8 cellular contexts compared by ENCODE assay signal in genomic region chr16:89564476-89565255, GRCh38. TPM values are rescaled to one million over a fixed set of nuclear protein-coding genes. Genes with fewer than 3 reads are reported as not detected.
DNase-seq lines count a peak whose midpoint lies in the region; TF ChIP-seq lines count a peak whose summit lies in the region.

No MANE protein-coding gene starts in this region.

- H4K20me1 ChIP-seq in OCI-LY7 (ENCODE audit: insufficient read depth, low read length) = peaks cover 33% of the 10 kb centered on the region

- H3K79me2 ChIP-seq in OCI-LY7 (ENCODE audit: insufficient read depth, low read depth, low read length) = peaks cover 36% of the 10 kb centered on the region

- H3K4me1 Mint-ChIP-seq in brain (peaks cover 47% of the 10 kb centered on the region), progenitor cell of endocrine pancreas (ENCODE audit: low read depth) (peaks cover 31% of the 10 kb centered on the region)

- CTCF ChIA-PET in OCI-LY7 (lab: Charles Lee; ENCODE audit: unreplicated experiment) = no interaction called here

- DNase-seq in NCI-H2107 treated with DMSO at 0.1 percent for 48 hours (lab: John Stamatoyannopoulos, UW; ENCODE audit: unreplicated experiment) (peak; percentile 37), NCI-H2107 (lab: John Stamatoyannopoulos, UW) (no peak), OCI-LY7 (ENCODE audit: low spot score) (peak; percentile 41), progenitor cell of endocrine pancreas (ENCODE audit: low spot score, unreplicated experiment) (no peak), NCI-H748 (lab: John Stamatoyannopoulos, UW; ENCODE audit: unreplicated experiment) (no peak), NCI-H2029 (lab: John Stamatoyannopoulos, UW) (no peak), NCI-H1930 (lab: John Stamatoyannopoulos, UW) (no peak)

- H3K4me2 ChIP-seq in OCI-LY7 (ENCODE audit: low read length) = peak overlapping the region; percentile 85

- H3K4me1 ChIP-seq in OCI-LY7 (ENCODE audit: insufficient read depth, low read length, poor library complexity, severe bottlenecking) = peaks cover 46% of the 10 kb centered on the region

- H3K4me3 Mint-ChIP-seq in brain (peak overlapping the region in 4 of 5 experiments; percentile 31 to 84 (median 45)), progenitor cell of endocrine pancreas (ENCODE audit: low read depth) (no peak overlapping the region)

- intact Hi-C loops in OCI-LY7 (cut with micrococcal nuclease; ENCODE audit: unreplicated experiment) = loop anchor here (5.0 kb wide), 2 partner anchors 77 to 93 kb away; partner anchors contain the start of genes CHMP1A and SPATA33

- TF ChIP-seq CTCF in OCI-LY7 (conservative IDR thresholded peaks at IDR 0.05; ENCODE audit: low read length) = no peak
- no peak for TF ChIP-seq CTCF in brain (conservative IDR thresholded peaks at IDR 0.05)
- no peak for TF ChIP-seq CTCF in progenitor cell of endocrine pancreas (IDR thresholded peaks at IDR 0.05; ENCODE audit: unreplicated experiment)

- BruUV-seq in OCI-LY7 (replicated peaks; lab: Mats Ljungman, UMichigan) = no TSS peak

- no peak overlapping the region for H2AFZ ChIP-seq in OCI-LY7 (ENCODE audit: low read length)

- H3K27ac Mint-ChIP-seq in brain = peak overlapping the region in 4 of 5 experiments; percentile 38 to 80 (median 70)
- H3K27ac Mint-ChIP-seq in progenitor cell of endocrine pancreas = peak overlapping the region; percentile 64

- H3K36me3 ChIP-seq in OCI-LY7 (ENCODE audit: insufficient read depth, low read length) = peaks cover 50% of the 10 kb centered on the region

- H3K27me3 Mint-ChIP-seq in brain = peaks cover 8% of the 10 kb centered on the region
- H3K27me3 Mint-ChIP-seq in progenitor cell of endocrine pancreas = peaks cover 12% of the 10 kb centered on the region

- no peaks in the 10 kb centered on the region for H3K9me3 ChIP-seq in OCI-LY7 (ENCODE audit: low read length)

- no peaks in the 10 kb centered on the region for H3K9me2 ChIP-seq in OCI-LY7 (ENCODE audit: insufficient read depth, low read length)

- peak overlapping the region; percentile 98 for H3K4me3 ChIP-seq in OCI-LY7 (ENCODE audit: low read depth, low read length, poor library complexity, severe bottlenecking)

- H3K36me3 Mint-ChIP-seq in brain (peaks cover 25% of the 10 kb centered on the region), progenitor cell of endocrine pancreas (ENCODE audit: insufficient read depth) (peaks cover 26% of the 10 kb centered on the region)

- POLR2A ChIA-PET in OCI-LY7 (lab: Charles Lee) = interaction anchor here (0.5 kb wide), 1 partner anchor 107 kb away, joined by 3 read pairs; no protein-coding TSS in a partner anchor

- no peaks in the 10 kb centered on the region for H3K9me3 Mint-ChIP-seq in brain
- no peaks in the 10 kb centered on the region for H3K9me3 Mint-ChIP-seq in progenitor cell of endocrine pancreas (ENCODE audit: low read depth)

- peak overlapping the region; percentile 67 for H3K27ac ChIP-seq in OCI-LY7 (ENCODE audit: low read depth, low read length, poor library complexity, severe bottlenecking)

RNA-seq across cellular contexts. Expression of gene RPL13, which starts 4.2 kb away (rescaled TPM):
- total RNA-seq in OCI-LY7 (2014; rRNA removed; shearing (Covaris generic)) = 7,440 and 9,791 TPM in 2 replicates
- total RNA-seq in OCI-LY7 (2022) = 2,903 and 2,928 TPM in 2 replicates
- polyA plus RNA-seq in brain (ENCODE audit: insufficient read depth, low read depth, low replicate concordance) = 5,084 TPM
- total RNA-seq in progenitor cell of endocrine pancreas = 1,643 and 1,699 TPM in 2 replicates

RNA-seq across cellular contexts. Expression of gene CPNE7, which starts 10.9 kb away (rescaled TPM):
- total RNA-seq in OCI-LY7 (2014; rRNA removed; shearing (Covaris generic)) = 0.33 TPM in 1 of 2 replicates, not detected in the other
- total RNA-seq in OCI-LY7 (2022) = 0.83 TPM in 1 of 2 replicates, not detected in the other
- polyA plus RNA-seq in brain (ENCODE audit: insufficient read depth, low read depth, low replicate concordance) = 3.7 TPM
- 0.41 and 0.84 TPM in 2 replicates for total RNA-seq in progenitor cell of endocrine pancreas

RNA-seq across cellular contexts. Expression of gene DPEP1, which starts 48.8 kb away (rescaled TPM):
- total RNA-seq in OCI-LY7 (2014; rRNA removed; shearing (Covaris generic)) = not detected in 2 replicates
- total RNA-seq in OCI-LY7 (2022) (not detected in 2 replicates), progenitor cell of endocrine pancreas (29.6 and 36.3 TPM in 2 replicates)
- polyA plus RNA-seq in brain (ENCODE audit: insufficient read depth, low read depth, low replicate concordance) = 0.59 TPM

RNA-seq across cellular contexts. Expression of gene SPG7, which starts 56.5 kb away (rescaled TPM):
- 77.6 and 92.7 TPM in 2 replicates for total RNA-seq in OCI-LY7 (2014; rRNA removed; shearing (Covaris generic))
- total RNA-seq in OCI-LY7 (2022) (106 and 121 TPM in 2 replicates), progenitor cell of endocrine pancreas (183 and 184 TPM in 2 replicates)
- polyA plus RNA-seq in brain (ENCODE audit: insufficient read depth, low read depth, low replicate concordance) = 54.6 TPM

Comparison
In these comparisons a context has a peak if more than half of its experiments do, and no peak if none do; other contexts are left out.
1. DNase-seq: peak in NCI-H2107 treated with DMSO at 0.1 percent for 48 hours (single experiment) and OCI-LY7 (single experiment); none in NCI-H2107 (single experiment), progenitor cell of endocrine pancreas (single experiment), NCI-H748 (single experiment), NCI-H2029 (single experiment) and NCI-H1930 (0 of 2).
2. RNA of gene DPEP1, which starts 48.8 kb away (total RNA-seq): 29.6 to 36.3 TPM in progenitor cell of endocrine pancreas; not detected in OCI-LY7; every median in the first group is over 10 times any median in the second.